In the genomic region with DNA sequence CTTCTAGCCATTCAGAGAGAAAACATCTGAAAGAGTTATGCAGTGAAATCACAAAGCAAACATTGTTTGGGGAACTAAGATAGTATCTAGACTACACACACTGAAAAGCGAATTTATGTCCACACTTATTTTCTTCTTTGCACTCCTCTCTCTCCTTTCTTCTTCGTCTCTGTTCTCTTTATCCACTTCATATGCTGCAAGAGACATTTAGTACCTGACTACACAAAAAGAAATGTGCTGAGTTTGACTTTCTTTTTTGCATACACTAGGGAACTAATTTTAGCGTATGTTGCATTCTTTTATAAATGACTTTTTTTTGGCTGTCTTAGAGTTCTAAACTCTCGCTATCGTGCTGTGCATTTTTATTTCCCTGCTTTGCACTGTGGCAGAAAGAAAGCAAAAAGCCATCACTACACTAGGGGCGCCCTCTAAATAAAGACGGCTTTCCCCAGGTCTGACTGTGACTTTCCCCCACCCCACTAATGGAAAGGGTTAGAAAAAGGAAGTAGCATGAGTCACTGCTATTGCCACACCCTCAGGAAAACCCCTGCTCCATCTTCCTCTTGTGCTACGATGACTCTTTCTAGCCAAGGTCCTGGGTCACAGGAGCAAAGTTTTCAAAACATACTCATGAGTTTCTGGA, we compare ENCODE assay signal across 1 cellular context.
TF ChIP-seq lines count a peak whose summit lies in the region.

No MANE protein-coding gene starts in this region.

TF ChIP-seq in SK-N-SH, 30 proteins besides CTCF, POLR2A, EP300 and RAD21 (continued from another document):
- TF ChIP-seq, protein P1, sequence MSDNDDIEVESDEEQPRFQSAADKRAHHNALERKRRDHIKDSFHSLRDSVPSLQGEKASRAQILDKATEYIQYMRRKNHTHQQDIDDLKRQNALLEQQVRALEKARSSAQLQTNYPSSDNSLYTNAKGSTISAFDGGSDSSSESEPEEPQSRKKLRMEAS (IDR thresholded peaks at IDR 0.05; ENCODE audit: low read depth) = peak; percentile 78
- TF ChIP-seq RFX5 (IDR thresholded peaks at IDR 0.05; ENCODE audit: low read length) (no peak), POLR2AphosphoS5 (IDR thresholded peaks at IDR 0.05; ENCODE audit: low read depth, low read length) (peak; percentile 58; the same call in 1 of the 2 replicates), NRF1 (IDR thresholded peaks at IDR 0.05; ENCODE audit: low read depth, low read length) (no peak), FOXM1 (IDR thresholded peaks at IDR 0.05; ENCODE audit: low read depth) (0 out of 2 replicates have a peak, but pooled peaks have one; percentile 45), TAF1 (IDR thresholded peaks at IDR 0.05; ENCODE audit: borderline replicate concordance, low read depth, low read length) (peak; percentile 45; the same call in 1 of the 2 replicates), JUND (IDR thresholded peaks at IDR 0.05) (peak; percentile 86), SIN3A (IDR thresholded peaks at IDR 0.05; ENCODE audit: borderline replicate concordance, low read depth, low read length) (peak; percentile 71; the same call in 1 of the 2 replicates), SMC3 (IDR thresholded peaks at IDR 0.05; ENCODE audit: low read depth, low read length) (no peak), FOXJ3 (CRISPR knock-in tag; IDR thresholded peaks at IDR 0.05) (no peak), FOSL2 (IDR thresholded peaks at IDR 0.05; ENCODE audit: borderline replicate concordance, low read depth) (peak; percentile 96), YY1 (IDR thresholded peaks at IDR 0.05; ENCODE audit: low read depth) (no peak)
- TF ChIP-seq, protein P2, sequence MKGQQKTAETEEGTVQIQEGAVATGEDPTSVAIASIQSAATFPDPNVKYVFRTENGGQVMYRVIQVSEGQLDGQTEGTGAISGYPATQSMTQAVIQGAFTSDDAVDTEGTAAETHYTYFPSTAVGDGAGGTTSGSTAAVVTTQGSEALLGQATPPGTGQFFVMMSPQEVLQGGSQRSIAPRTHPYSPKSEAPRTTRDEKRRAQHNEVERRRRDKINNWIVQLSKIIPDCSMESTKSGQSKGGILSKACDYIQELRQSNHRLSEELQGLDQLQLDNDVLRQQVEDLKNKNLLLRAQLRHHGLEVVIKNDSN (IDR thresholded peaks at IDR 0.05; ENCODE audit: borderline replicate concordance, low read depth) = no peak
- TF ChIP-seq, protein P3, sequence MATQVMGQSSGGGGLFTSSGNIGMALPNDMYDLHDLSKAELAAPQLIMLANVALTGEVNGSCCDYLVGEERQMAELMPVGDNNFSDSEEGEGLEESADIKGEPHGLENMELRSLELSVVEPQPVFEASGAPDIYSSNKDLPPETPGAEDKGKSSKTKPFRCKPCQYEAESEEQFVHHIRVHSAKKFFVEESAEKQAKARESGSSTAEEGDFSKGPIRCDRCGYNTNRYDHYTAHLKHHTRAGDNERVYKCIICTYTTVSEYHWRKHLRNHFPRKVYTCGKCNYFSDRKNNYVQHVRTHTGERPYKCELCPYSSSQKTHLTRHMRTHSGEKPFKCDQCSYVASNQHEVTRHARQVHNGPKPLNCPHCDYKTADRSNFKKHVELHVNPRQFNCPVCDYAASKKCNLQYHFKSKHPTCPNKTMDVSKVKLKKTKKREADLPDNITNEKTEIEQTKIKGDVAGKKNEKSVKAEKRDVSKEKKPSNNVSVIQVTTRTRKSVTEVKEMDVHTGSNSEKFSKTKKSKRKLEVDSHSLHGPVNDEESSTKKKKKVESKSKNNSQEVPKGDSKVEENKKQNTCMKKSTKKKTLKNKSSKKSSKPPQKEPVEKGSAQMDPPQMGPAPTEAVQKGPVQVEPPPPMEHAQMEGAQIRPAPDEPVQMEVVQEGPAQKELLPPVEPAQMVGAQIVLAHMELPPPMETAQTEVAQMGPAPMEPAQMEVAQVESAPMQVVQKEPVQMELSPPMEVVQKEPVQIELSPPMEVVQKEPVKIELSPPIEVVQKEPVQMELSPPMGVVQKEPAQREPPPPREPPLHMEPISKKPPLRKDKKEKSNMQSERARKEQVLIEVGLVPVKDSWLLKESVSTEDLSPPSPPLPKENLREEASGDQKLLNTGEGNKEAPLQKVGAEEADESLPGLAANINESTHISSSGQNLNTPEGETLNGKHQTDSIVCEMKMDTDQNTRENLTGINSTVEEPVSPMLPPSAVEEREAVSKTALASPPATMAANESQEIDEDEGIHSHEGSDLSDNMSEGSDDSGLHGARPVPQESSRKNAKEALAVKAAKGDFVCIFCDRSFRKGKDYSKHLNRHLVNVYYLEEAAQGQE (IDR thresholded peaks at IDR 0.05; ENCODE audit: low read depth, low read length) = peak; percentile 26; the same call in 1 of the 2 replicates
